Comparison of ENCODE assay signal across 8 cellular contexts in the genomic region with DNA sequence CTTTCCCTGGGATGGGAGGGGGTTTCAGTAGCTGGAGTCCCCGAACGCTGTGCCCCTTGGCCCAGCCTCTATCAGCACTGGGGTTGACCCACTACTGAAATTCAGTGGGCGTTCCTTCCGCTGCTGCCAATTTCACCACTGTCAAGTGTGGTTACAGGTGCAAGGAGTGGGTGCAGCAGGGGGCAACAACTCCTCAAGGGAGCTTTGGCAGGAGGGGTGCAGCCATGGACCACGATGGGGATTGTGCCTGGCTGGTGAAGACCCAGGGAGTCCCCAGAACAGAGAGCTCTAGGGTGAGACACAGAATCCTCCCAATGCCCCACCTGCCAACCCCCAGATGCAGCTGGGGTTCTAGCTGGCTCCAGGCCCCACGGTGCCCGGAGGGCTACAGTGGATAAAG.
"Had no signal": no experiment of that assay in that cellular context is flagged by ENCODE, and none has a peak within 500 bp of the region (broad histone marks: within the 10 kb centered on the region; RNA-seq: fewer than 3 reads in every experiment).

No MANE protein-coding gene starts in this region.

- H2AFZ ChIP-seq: GM23248 had no signal

- H3K9ac ChIP-seq: GM23248 had no signal

- FAIRE-seq: HepG2 had no signal

- DNase-seq: GM23248, GOT3, H7, HFFc6 had no signal

- H3K4me3 ChIP-seq: GM23248, HAP-1 had no signal

- H3K36me3 ChIP-seq: HAP-1 had no signal

- ATAC-seq: HCT116 had no signal

- H3K4me1 ChIP-seq: HAP-1 had no signal

- H3K27ac ChIP-seq: GM23248, HL-60 had no signal

- H3K9me3 ChIP-seq: HAP-1 had no signal
